Comparison of ENCODE assay signal across 13 cellular contexts in the genomic region with DNA sequence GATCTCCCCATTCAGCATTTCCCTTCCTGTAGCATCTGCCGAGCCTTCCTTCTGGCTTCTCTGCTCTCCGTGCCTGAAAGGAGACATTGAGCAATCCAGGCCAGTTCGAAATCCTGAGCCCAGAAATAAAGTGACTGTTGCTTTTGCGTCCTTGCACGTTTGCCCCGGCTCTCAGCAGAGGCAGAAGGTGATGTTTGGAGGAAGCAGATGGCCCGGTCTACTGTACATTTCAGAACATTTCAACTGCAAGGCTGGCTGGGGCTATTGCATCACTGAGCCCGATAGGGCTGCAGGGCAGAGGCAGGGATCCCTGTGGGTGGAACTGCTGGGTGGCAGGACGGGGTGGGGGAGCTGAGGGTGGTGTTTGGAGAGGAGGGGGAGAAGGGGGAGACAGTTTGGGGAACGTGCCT. TPM values are rescaled to one million over a fixed set of nuclear protein-coding genes. Genes with fewer than 3 reads are reported as not detected.
A peak's percentile ranks its signal among the peaks of the same experiment; 100 is the strongest.
DNase-seq lines count a peak whose midpoint lies in the region; ATAC-seq and TF ChIP-seq lines count a peak whose summit lies in the region.
"Had no signal": no experiment of that assay in that cellular context is flagged by ENCODE, and none has a peak within 500 bp of the region (broad histone marks: within the 10 kb centered on the region; RNA-seq: fewer than 3 reads in every experiment).

No MANE protein-coding gene starts in this region.

- no peak overlapping the region for H3K27ac ChIP-seq in heart left ventricle
- H3K27ac ChIP-seq in left lung: no peak overlapping the region
- no peak overlapping the region for H3K27ac ChIP-seq in aorta (ENCODE audit: low read depth in 1 of 2, low read length in 2 of 2)
- H3K27ac ChIP-seq: C4-2B, parathyroid adenoma, VCaP had no signal

- TF ChIP-seq POLR2A in heart left ventricle (IDR thresholded peaks at IDR 0.05): no peak
- no peak for TF ChIP-seq POLR2A in erythroblast (IDR thresholded peaks at IDR 0.05; ENCODE audit: low read length)

- peak; percentile 33 to 61 (median 40) for ATAC-seq in heart left ventricle
- ATAC-seq in left lung: peak; percentile 45
- ATAC-seq in aorta (ENCODE audit: low FRiP score): peak; percentile 30
- no peak for ATAC-seq in HG03135 (IDR thresholded peaks at IDR 0.05; ENCODE audit: unreplicated experiment)

- H3K36me3 ChIP-seq in heart left ventricle: no peaks in the 10 kb centered on the region
- no peaks in the 10 kb centered on the region for H3K36me3 ChIP-seq in left lung
- no peaks in the 10 kb centered on the region for H3K36me3 ChIP-seq in aorta (ENCODE audit: control insufficient read depth in 1 of 2, insufficient read depth in 2 of 2, low read length in 1 of 2)

- WGBS in heart left ventricle, 4 donors: 42 to 50% (median 47%) methylated on average over 10 of the region's 10 CpGs
- 39 to 40% methylated on average over 10 of the region's 10 CpGs for WGBS in aorta, 2 donors

- TF ChIP-seq CTCF in heart left ventricle (IDR thresholded peaks at IDR 0.05) (no peak), left lung (IDR thresholded peaks at IDR 0.05) (no peak)

- H3K9me3 ChIP-seq in heart left ventricle: no peaks in the 10 kb centered on the region
- H3K9me3 ChIP-seq in left lung: no peaks in the 10 kb centered on the region
- H3K9me3 ChIP-seq in aorta (ENCODE audit: control insufficient read depth, low read length): no peaks in the 10 kb centered on the region

- intact Hi-C loops in heart left ventricle (cut with DNase I): no loop called here
- intact Hi-C loops in cardiac septum (cut with DNase I): no loop called here
- intact Hi-C loops in left lung (cut with DNase I): no loop called here
- intact Hi-C loops in aorta (cut with DNase I): no loop called here

- DNase-seq in heart left ventricle (peak in 3 of 5 donors; percentile 35 to 60 (median 36)), cardiac septum (ENCODE audit: low spot score) (no peak), UCSD-AML1 (lab: John Stamatoyannopoulos, UW; ENCODE audit: unreplicated experiment) (peak; percentile 66), left lung (no peak), aorta (no peak), COLO829 (ENCODE audit: low spot score) (no peak), erythroblast (lab: John Stamatoyannopoulos, UW) (no peak)
- DNase-seq: activated gamma-delta T cell; effector CD4-positive, alpha-beta T cell had no signal

- H3K4me3 ChIP-seq in heart left ventricle (no peak overlapping the region), left lung (no peak overlapping the region), aorta (ENCODE audit: low read length in 2 of 2) (no peak overlapping the region)

- H3K4me1 ChIP-seq in heart left ventricle: peaks cover 0 to 6% (median 0%) of the 10 kb centered on the region in 12 donors
- H3K4me1 ChIP-seq in left lung: peaks cover 7 to 42% of the 10 kb centered on the region in 2 donors
- no peaks in the 10 kb centered on the region for H3K4me1 ChIP-seq in aorta (ENCODE audit: control insufficient read depth in 1 of 2, insufficient read depth in 2 of 2, low read length in 2 of 2)
- H3K4me1 ChIP-seq: parathyroid adenoma had no signal

- H3K27me3 ChIP-seq in heart left ventricle (peaks cover 0 to 45% (median 0%) of the 10 kb centered on the region in 9 donors), left lung (peaks cover 0 to 40% of the 10 kb centered on the region in 2 donors), aorta (ENCODE audit: control insufficient read depth in 1 of 2, insufficient read depth in 2 of 2, low read length in 1 of 2) (no peaks in the 10 kb centered on the region)

RNA-seq across cellular contexts. Expression of a gene that starts 29.5 kb away (rescaled TPM):
- total RNA-seq in heart left ventricle (10 to 100 TPM in 2 of 9 donors, 1 to 10 TPM in 7; 1.8 to 31.8 (median 3.8) TPM), cardiac septum (1.6 TPM), left lung (10 to 100 TPM; 24.4 to 33.6 TPM), aorta (10 to 100 TPM; 12.5 to 25.2 TPM)
- polyA plus RNA-seq in heart left ventricle (1 to 10 TPM; 1.0 to 2.1 TPM), aorta (10 to 100 TPM in 1 of 2 donors, 1 to 10 TPM in 1; 3.7 to 13.3 TPM)

Comparison
In these comparisons a context has a peak if more than half of its experiments do, and no peak if none do; other contexts are left out.
1. DNase-seq: peak in heart left ventricle (3 of 5) and UCSD-AML1 (single experiment); none in cardiac septum (single experiment), left lung (0 of 2), aorta (0 of 2), COLO829 (single experiment) and erythroblast (0 of 2).